Comparison of ENCODE assay signal across 26 cellular contexts in the genomic region with DNA sequence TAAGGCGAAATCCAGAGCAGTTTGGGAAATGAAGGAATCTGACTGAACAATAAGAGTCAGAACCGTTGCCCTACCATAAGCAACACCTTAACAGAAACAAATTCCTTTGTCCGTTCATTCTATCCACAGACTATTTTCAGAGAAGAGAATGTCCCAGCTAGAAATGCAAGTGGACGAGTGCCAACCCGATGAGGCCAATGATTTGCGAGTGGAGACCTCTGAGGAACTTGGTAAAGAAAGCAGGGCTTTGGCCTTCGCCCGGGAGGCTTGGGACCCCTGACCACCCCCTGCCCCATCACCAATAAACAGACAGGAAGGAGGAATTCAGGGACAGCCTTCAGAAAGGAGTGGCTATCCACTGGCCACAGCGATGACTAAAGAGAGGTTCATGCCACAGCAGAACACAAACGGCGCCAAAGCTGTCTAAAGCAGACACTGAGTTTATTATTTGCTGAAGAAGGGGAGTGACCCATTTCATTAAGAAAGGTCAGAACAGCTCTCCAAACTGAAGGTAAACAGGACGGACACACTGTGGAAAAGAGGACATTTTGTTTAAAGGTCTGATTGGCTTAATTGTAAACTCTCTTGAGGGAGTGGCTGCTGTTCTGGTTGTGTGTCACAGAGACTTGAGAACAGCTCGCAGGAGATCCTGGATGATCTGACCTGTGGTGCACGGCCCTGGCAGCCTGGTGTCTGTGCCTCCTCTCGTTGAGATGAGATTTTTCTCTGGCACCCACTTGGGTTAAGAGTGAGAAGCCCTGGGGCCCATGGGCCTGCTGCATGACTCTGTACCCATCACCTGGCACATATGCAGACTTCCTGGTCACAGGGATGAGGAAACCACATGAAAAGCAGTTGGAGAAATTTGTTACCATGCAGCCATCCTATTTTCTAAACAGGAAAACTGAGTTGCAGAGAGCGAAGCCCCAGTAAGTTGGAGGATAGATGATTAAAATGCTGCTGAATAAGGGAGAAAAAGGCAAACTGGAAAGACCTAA.
DNase-seq lines count a peak whose midpoint lies in the region; FAIRE-seq and TF ChIP-seq lines count a peak whose summit lies in the region.
"Had no signal": no experiment of that assay in that cellular context is flagged by ENCODE, and none has a peak within 500 bp of the region (broad histone marks: within the 10 kb centered on the region; RNA-seq: fewer than 3 reads in every experiment).

No MANE protein-coding gene starts in this region.

- H3K27ac ChIP-seq in epithelial cell of prostate: peak overlapping the region; percentile 84
- peak overlapping the region in 1 of 2 donors; percentile 1 for H3K27ac ChIP-seq in small intestine (ENCODE audit: low read depth in 1 of 2, low read length in 1 of 2)
- H3K27ac ChIP-seq: 22Rv1, neutrophil, SK-N-MC, uterus had no signal

- H3K4me3 ChIP-seq in Loucy (ENCODE audit: low read length, poor library complexity, severe bottlenecking) (peak overlapping the region; percentile 33), small intestine (ENCODE audit: low read depth in 1 of 2, low read length in 2 of 2) (no peak overlapping the region)
- H3K4me3 ChIP-seq: esophagus squamous epithelium, SK-N-MC, uterus had no signal

- H3F3A ChIP-seq in Loucy (ENCODE audit: low read depth): no peaks in the 10 kb centered on the region

- no peak for FAIRE-seq in small intestine (lab: Jason Lieb, UNC)
- FAIRE-seq: RCC 7860 had no signal

- H3K36me3 ChIP-seq in Loucy (ENCODE audit: insufficient read depth, low read length): no peaks in the 10 kb centered on the region
- H3K36me3 ChIP-seq in small intestine (ENCODE audit: control insufficient read depth in 2 of 2, insufficient read depth in 2 of 2, low read length in 2 of 2): no peaks in the 10 kb centered on the region
- H3K36me3 ChIP-seq: esophagus squamous epithelium, neutrophil, uterus had no signal

- H3K79me2 ChIP-seq in Loucy (ENCODE audit: insufficient read depth, low read length): no peaks in the 10 kb centered on the region

- TF ChIP-seq CTCF in Loucy (conservative IDR thresholded peaks at IDR 0.05; ENCODE audit: low read length): no peak

- peak; percentile 32 for DNase-seq in DMS53 (lab: John Stamatoyannopoulos, UW)
- DNase-seq in DMS53 treated with DMSO at 0.1 percent for 48 hours (lab: John Stamatoyannopoulos, UW; ENCODE audit: unreplicated experiment): no peak
- no peak for DNase-seq in epithelial cell of prostate (ENCODE audit: low read depth, low spot score)
- peak; percentile 15 for DNase-seq in renal cortical epithelial cell (ENCODE audit: low read depth)
- no peak for DNase-seq in NCI-H1417 (lab: John Stamatoyannopoulos, UW)
- DNase-seq in NCI-H82 treated with DMSO at 0.1 percent for 48 hours (lab: John Stamatoyannopoulos, UW; ENCODE audit: unreplicated experiment): no peak
- no peak for DNase-seq in small intestine
- DNase-seq: activated CD8-positive, alpha-beta memory T cell treated with anti-CD3 and anti-CD28 coated beads, Interleukin-2, amount 50 U/mL, for 48 hours; activated effector memory CD4-positive, alpha-beta T cell treated with anti-CD3 and anti-CD28 coated beads, Interleukin-2, amount 50 U/mL, for 16 hours; central memory CD4-positive, alpha-beta T cell; esophagus squamous epithelium; GDM1; glutamatergic neuron; KG1; NCI-H1105; NCI-H2081 treated with DMSO at 0.1 percent for 48 hours; NCI-H446 treated with DMSO at 0.1 percent for 48 hours; NK-92 treated with Interleukin-12 subunit alpha and Interleukin-12 subunit beta, amount 100 ng/mL, for 24 hours; retina; stimulated activated CD8-positive, alpha-beta memory T cell treated with anti-CD3 and anti-CD28 coated beads, Interleukin-4, amount 100 ng/mL, for 48 hours; uterus had no signal

- 57 to 69% (median 68%) methylated on average over 16 of the region's 16 CpGs for WGBS in small intestine, 3 donors

- H3K27me3 ChIP-seq in Loucy (ENCODE audit: insufficient read depth, low read length, poor library complexity, severe bottlenecking) (no peaks in the 10 kb centered on the region), small intestine (ENCODE audit: control insufficient read depth in 2 of 2, insufficient read depth in 2 of 2, low read length in 2 of 2) (no peaks in the 10 kb centered on the region)
- H3K27me3 ChIP-seq: esophagus squamous epithelium, neutrophil, uterus had no signal

- peak overlapping the region; percentile 67 for H3K4me2 ChIP-seq in Loucy (ENCODE audit: low read depth, low read length, poor library complexity, severe bottlenecking)

- H3K4me1 ChIP-seq in Loucy (ENCODE audit: insufficient read depth, low read length, poor library complexity, severe bottlenecking) (peaks cover 59% of the 10 kb centered on the region), small intestine (ENCODE audit: control insufficient read depth in 2 of 2, insufficient read depth in 1 of 2, low read depth in 1 of 2, low read length in 1 of 2) (no peaks in the 10 kb centered on the region)
- H3K4me1 ChIP-seq: uterus had no signal

- no peaks in the 10 kb centered on the region for H4K20me1 ChIP-seq in Loucy (ENCODE audit: insufficient read depth, low read length, poor library complexity, severe bottlenecking)

- peak overlapping the region; percentile 38; the same call in 1 of the 2 replicates for H2AFZ ChIP-seq in Loucy (ENCODE audit: low read length)

- no peaks in the 10 kb centered on the region for H3K9me2 ChIP-seq in Loucy (replicated peaks; ENCODE audit: low read depth, low read length)

- H3K9me3 ChIP-seq in Loucy (ENCODE audit: insufficient read depth, low read depth, low read length): peaks cover 22% of the 10 kb centered on the region; the same call in 1 of the 2 replicates
- H3K9me3 ChIP-seq in small intestine (ENCODE audit: control insufficient read depth, low read depth): peaks cover 1% of the 10 kb centered on the region

- H3K9ac ChIP-seq in Loucy (ENCODE audit: low read depth, low read length, poor library complexity, severe bottlenecking): peak overlapping the region; percentile 60

Comparison
In these comparisons a context has a peak if more than half of its experiments do, and no peak if none do; other contexts are left out.
1. DNase-seq: peak in DMS53 (single experiment) and renal cortical epithelial cell (single experiment); none in DMS53 treated with DMSO at 0.1 percent for 48 hours (single experiment), epithelial cell of prostate (single experiment), NCI-H1417 (0 of 3), NCI-H82 treated with DMSO at 0.1 percent for 48 hours (single experiment) and small intestine (single experiment).